ENCODE assay signal across 1 cellular context in genomic region chr1:19676438-19676922, GRCh38.
TF ChIP-seq lines count a peak whose summit lies in the region.

No MANE protein-coding gene starts in this region.

TF ChIP-seq in K562, 482 proteins besides CTCF, POLR2A, EP300 and RAD21 (continued from another document and continues in another):
- TF ChIP-seq CREB3 (tag; conservative IDR thresholded peaks at IDR 0.05; ENCODE audit: low read depth), result 0 out of 2 replicates have a peak, but pooled peaks have one; percentile 70
- TF ChIP-seq FOXM1 (IDR thresholded peaks at IDR 0.05; ENCODE audit: low read depth), result no peak
- no peak for TF ChIP-seq FOXM1 (CRISPR knock-in tag; IDR thresholded peaks at IDR 0.05; ENCODE audit: low read depth)
- TF ChIP-seq PRMT5 (CRISPR knock-in tag; IDR thresholded peaks at IDR 0.05), result peak; percentile 70; the same call in 1 of the 2 replicates
- TF ChIP-seq FOXA1 (IDR thresholded peaks at IDR 0.05; ENCODE audit: borderline replicate concordance), result no peak
- peak in 1 of 2 experiments; percentile 19 for TF ChIP-seq E2F6 (IDR thresholded peaks at IDR 0.05; ENCODE audit: borderline replicate concordance in 1 of 2, extremely low read depth in 1 of 2, insufficient read depth in 1 of 2, insufficient read length in 1 of 2, low read depth in 1 of 2, low read length in 1 of 2, poor library complexity in 1 of 2, severe bottlenecking in 1 of 2)
- TF ChIP-seq, protein P1, sequence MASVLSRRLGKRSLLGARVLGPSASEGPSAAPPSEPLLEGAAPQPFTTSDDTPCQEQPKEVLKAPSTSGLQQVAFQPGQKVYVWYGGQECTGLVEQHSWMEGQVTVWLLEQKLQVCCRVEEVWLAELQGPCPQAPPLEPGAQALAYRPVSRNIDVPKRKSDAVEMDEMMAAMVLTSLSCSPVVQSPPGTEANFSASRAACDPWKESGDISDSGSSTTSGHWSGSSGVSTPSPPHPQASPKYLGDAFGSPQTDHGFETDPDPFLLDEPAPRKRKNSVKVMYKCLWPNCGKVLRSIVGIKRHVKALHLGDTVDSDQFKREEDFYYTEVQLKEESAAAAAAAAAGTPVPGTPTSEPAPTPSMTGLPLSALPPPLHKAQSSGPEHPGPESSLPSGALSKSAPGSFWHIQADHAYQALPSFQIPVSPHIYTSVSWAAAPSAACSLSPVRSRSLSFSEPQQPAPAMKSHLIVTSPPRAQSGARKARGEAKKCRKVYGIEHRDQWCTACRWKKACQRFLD (CRISPR knock-in tag; IDR thresholded peaks at IDR 0.05), result peak; percentile 71; the same call in 1 of the 2 replicates
- TF ChIP-seq ZNF644 (tag; IDR thresholded peaks at IDR 0.05; ENCODE audit: low read depth), result peak; percentile 74; the same call in 1 of the 2 replicates
- TF ChIP-seq, protein P2, sequence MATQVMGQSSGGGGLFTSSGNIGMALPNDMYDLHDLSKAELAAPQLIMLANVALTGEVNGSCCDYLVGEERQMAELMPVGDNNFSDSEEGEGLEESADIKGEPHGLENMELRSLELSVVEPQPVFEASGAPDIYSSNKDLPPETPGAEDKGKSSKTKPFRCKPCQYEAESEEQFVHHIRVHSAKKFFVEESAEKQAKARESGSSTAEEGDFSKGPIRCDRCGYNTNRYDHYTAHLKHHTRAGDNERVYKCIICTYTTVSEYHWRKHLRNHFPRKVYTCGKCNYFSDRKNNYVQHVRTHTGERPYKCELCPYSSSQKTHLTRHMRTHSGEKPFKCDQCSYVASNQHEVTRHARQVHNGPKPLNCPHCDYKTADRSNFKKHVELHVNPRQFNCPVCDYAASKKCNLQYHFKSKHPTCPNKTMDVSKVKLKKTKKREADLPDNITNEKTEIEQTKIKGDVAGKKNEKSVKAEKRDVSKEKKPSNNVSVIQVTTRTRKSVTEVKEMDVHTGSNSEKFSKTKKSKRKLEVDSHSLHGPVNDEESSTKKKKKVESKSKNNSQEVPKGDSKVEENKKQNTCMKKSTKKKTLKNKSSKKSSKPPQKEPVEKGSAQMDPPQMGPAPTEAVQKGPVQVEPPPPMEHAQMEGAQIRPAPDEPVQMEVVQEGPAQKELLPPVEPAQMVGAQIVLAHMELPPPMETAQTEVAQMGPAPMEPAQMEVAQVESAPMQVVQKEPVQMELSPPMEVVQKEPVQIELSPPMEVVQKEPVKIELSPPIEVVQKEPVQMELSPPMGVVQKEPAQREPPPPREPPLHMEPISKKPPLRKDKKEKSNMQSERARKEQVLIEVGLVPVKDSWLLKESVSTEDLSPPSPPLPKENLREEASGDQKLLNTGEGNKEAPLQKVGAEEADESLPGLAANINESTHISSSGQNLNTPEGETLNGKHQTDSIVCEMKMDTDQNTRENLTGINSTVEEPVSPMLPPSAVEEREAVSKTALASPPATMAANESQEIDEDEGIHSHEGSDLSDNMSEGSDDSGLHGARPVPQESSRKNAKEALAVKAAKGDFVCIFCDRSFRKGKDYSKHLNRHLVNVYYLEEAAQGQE (CRISPR knock-in tag; IDR thresholded peaks at IDR 0.05; ENCODE audit: low read depth), result peak; percentile 98
- no peak for TF ChIP-seq ZNF57 (CRISPR knock-in tag; IDR thresholded peaks at IDR 0.05)
- TF ChIP-seq CLOCK (CRISPR knock-in tag; IDR thresholded peaks at IDR 0.05; ENCODE audit: borderline replicate concordance), result no peak
- peak; percentile 52; the same call in 1 of the 2 replicates for TF ChIP-seq SMAD4 (CRISPR knock-in tag; conservative IDR thresholded peaks at IDR 0.05)
- TF ChIP-seq FOXJ2 (tag; IDR thresholded peaks at IDR 0.05), result no peak
- TF ChIP-seq, protein P3, sequence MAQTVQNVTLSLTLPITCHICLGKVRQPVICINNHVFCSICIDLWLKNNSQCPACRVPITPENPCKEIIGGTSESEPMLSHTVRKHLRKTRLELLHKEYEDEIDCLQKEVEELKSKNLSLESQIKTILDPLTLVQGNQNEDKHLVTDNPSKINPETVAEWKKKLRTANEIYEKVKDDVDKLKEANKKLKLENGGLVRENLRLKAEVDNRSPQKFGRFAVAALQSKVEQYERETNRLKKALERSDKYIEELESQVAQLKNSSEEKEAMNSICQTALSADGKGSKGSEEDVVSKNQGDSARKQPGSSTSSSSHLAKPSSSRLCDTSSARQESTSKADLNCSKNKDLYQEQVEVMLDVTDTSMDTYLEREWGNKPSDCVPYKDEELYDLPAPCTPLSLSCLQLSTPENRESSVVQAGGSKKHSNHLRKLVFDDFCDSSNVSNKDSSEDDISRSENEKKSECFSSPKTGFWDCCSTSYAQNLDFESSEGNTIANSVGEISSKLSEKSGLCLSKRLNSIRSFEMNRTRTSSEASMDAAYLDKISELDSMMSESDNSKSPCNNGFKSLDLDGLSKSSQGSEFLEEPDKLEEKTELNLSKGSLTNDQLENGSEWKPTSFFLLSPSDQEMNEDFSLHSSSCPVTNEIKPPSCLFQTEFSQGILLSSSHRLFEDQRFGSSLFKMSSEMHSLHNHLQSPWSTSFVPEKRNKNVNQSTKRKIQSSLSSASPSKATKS (CRISPR knock-in tag; IDR thresholded peaks at IDR 0.05), result no peak
- TF ChIP-seq RCOR1 (IDR thresholded peaks at IDR 0.05; ENCODE audit: borderline replicate concordance in 1 of 2, low read depth in 2 of 2, low read length in 2 of 2), result peak in 1 of 2 experiments; percentile 74; a peak in 1 of 4 replicates
- no peak for TF ChIP-seq ZNF592 (IDR thresholded peaks at IDR 0.05)
- TF ChIP-seq, protein P4, sequence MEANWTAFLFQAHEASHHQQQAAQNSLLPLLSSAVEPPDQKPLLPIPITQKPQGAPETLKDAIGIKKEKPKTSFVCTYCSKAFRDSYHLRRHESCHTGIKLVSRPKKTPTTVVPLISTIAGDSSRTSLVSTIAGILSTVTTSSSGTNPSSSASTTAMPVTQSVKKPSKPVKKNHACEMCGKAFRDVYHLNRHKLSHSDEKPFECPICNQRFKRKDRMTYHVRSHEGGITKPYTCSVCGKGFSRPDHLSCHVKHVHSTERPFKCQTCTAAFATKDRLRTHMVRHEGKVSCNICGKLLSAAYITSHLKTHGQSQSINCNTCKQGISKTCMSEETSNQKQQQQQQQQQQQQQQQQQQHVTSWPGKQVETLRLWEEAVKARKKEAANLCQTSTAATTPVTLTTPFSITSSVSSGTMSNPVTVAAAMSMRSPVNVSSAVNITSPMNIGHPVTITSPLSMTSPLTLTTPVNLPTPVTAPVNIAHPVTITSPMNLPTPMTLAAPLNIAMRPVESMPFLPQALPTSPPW (CRISPR knock-in tag; IDR thresholded peaks at IDR 0.05), result peak; percentile 36; the same call in 1 of the 2 replicates
- peak; percentile 99 for TF ChIP-seq EHMT2 (IDR thresholded peaks at IDR 0.05)
- TF ChIP-seq NFIX (CRISPR knock-in tag; IDR thresholded peaks at IDR 0.05; ENCODE audit: low read depth), result no peak
- 0 out of 2 replicates have a peak, but pooled peaks have one; percentile 61 for TF ChIP-seq ZNF197 (CRISPR knock-in tag; IDR thresholded peaks at IDR 0.05; ENCODE audit: low read depth)
- TF ChIP-seq COPS2 (conservative IDR thresholded peaks at IDR 0.05), result no peak
- peak; percentile 90 for TF ChIP-seq ZNF766 (CRISPR knock-in tag; conservative IDR thresholded peaks at IDR 0.05)
- no peak; the same call in 1 of the 2 replicates for TF ChIP-seq THRB (CRISPR knock-in tag; conservative IDR thresholded peaks at IDR 0.05)
- no peak for TF ChIP-seq ZNF398 (CRISPR knock-in tag; IDR thresholded peaks at IDR 0.05)
- 0 out of 2 replicates have a peak, but pooled peaks have one; percentile 19 for TF ChIP-seq MAX (CRISPR knock-in tag; IDR thresholded peaks at IDR 0.05)
- no peak for TF ChIP-seq NR2C2 (CRISPR knock-in tag; IDR thresholded peaks at IDR 0.05)
- no peak for TF ChIP-seq NR2C2 (tag; IDR thresholded peaks at IDR 0.05)
- 0 out of 2 replicates have a peak, but pooled peaks have one; percentile 33 for TF ChIP-seq NCOA1 (IDR thresholded peaks at IDR 0.05; ENCODE audit: low read depth)
- TF ChIP-seq HCFC1 (IDR thresholded peaks at IDR 0.05; ENCODE audit: low read depth, low read length), result peak; percentile 39; the same call in 1 of the 2 replicates
